Comparison of ENCODE assay signal across 11 cellular contexts in genomic region chr10:72329290-72330058, GRCh38. TPM values are rescaled to one million over a fixed set of nuclear protein-coding genes. Genes with fewer than 3 reads are reported as not detected.
DNase-seq lines count a peak whose midpoint lies in the region; ATAC-seq and TF ChIP-seq lines count a peak whose summit lies in the region.
"Had no signal": no experiment of that assay in that cellular context is flagged by ENCODE, and none has a peak within 500 bp of the region (broad histone marks: within the 10 kb centered on the region; RNA-seq: fewer than 3 reads in every experiment).

No MANE protein-coding gene starts in this region.

- H3K9me3 ChIP-seq in CD8-positive, alpha-beta T cell (ENCODE audit: low read length), result no peaks in the 10 kb centered on the region
- H3K9me3 ChIP-seq in OCI-LY1 (ENCODE audit: low read length), result no peaks in the 10 kb centered on the region
- H3K9me3 ChIP-seq: HAP-1 had no signal

- CTCF ChIA-PET in CD8-positive, alpha-beta T cell (lab: Charles Lee), result interaction anchor here (1.0 to 8.5 kb wide), 9 partner anchors 9 to 433 kb away, joined by 3 to 66 read pairs (median 4); partner anchors contain the start of gene DDIT4

- H3K9me2 ChIP-seq in OCI-LY1 (ENCODE audit: low read depth, low read length), result no peaks in the 10 kb centered on the region

- H3K36me3 Mint-ChIP-seq in CD8-positive, alpha-beta T cell, result no peaks in the 10 kb centered on the region
- H3K36me3 Mint-ChIP-seq in osteocyte (ENCODE audit: unreplicated experiment), result no peaks in the 10 kb centered on the region

- H3K4me1 Mint-ChIP-seq in CD8-positive, alpha-beta T cell (ENCODE audit: low read depth), result peaks cover 80% of the 10 kb centered on the region
- peaks cover 76% of the 10 kb centered on the region for H3K4me1 Mint-ChIP-seq in osteocyte (ENCODE audit: unreplicated experiment)

- no peak for DNase-seq in CD8-positive, alpha-beta T cell
- DNase-seq in coronary artery (ENCODE audit: low spot score), result no peak
- DNase-seq in osteocyte (ENCODE audit: extremely low spot score, unreplicated experiment), result no peak
- no peak for DNase-seq in T1000 (lab: John Stamatoyannopoulos, UW)
- DNase-seq in NCI-H1417 (lab: John Stamatoyannopoulos, UW), result no peak

- H3K9me3 Mint-ChIP-seq in CD8-positive, alpha-beta T cell, result no peaks in the 10 kb centered on the region
- no peaks in the 10 kb centered on the region for H3K9me3 Mint-ChIP-seq in osteocyte (ENCODE audit: unreplicated experiment)

- H3K27ac ChIP-seq in CD8-positive, alpha-beta T cell (ENCODE audit: low read depth, low read length), result no peak overlapping the region
- H3K27ac ChIP-seq in OCI-LY1 (ENCODE audit: low read depth, low read length, poor library complexity, severe bottlenecking), result peak overlapping the region; percentile 97
- H3K27ac ChIP-seq in coronary artery, result peak overlapping the region; percentile 35 to 80
- H3K27ac ChIP-seq: KMS-11, SK-N-MC had no signal

- 0 out of 2 replicates have a peak, but pooled peaks cover 4% of the 10 kb centered on the region for H3F3A ChIP-seq in OCI-LY1 (ENCODE audit: insufficient read depth, low read length)

- intact Hi-C loops in CD8-positive, alpha-beta T cell (cut with DNase I, micrococcal nuclease), result no loop called here

- no peak for TF ChIP-seq CTCF in CD8-positive, alpha-beta T cell (IDR thresholded peaks at IDR 0.05)
- TF ChIP-seq CTCF in OCI-LY1 (IDR thresholded peaks at IDR 0.05; ENCODE audit: low read length), result no peak
- TF ChIP-seq CTCF in coronary artery (IDR thresholded peaks at IDR 0.05), result no peak
- TF ChIP-seq CTCF in osteocyte (IDR thresholded peaks at IDR 0.05), result no peak

- peak overlapping the region; percentile 72 for H3K9ac ChIP-seq in OCI-LY1 (ENCODE audit: low read length)
- H3K9ac ChIP-seq: KMS-11 had no signal

- TF ChIP-seq POLR2A in GM18505 (IDR thresholded peaks at IDR 0.05; ENCODE audit: borderline replicate concordance, extremely low read depth, insufficient read depth, insufficient read length), result no peak

- peak overlapping the region; percentile 22 for H3K4me3 Mint-ChIP-seq in CD8-positive, alpha-beta T cell
- no peak overlapping the region for H3K4me3 Mint-ChIP-seq in osteocyte (ENCODE audit: unreplicated experiment)

- no peaks in the 10 kb centered on the region for H3K79me2 ChIP-seq in OCI-LY1 (ENCODE audit: insufficient read depth, low read length)

- H3K4me2 ChIP-seq in OCI-LY1 (ENCODE audit: low read length), result peak overlapping the region; percentile 63

- peak overlapping the region; percentile 22 for H3K4me3 ChIP-seq in CD8-positive, alpha-beta T cell (ENCODE audit: low read depth, low read length)
- H3K4me3 ChIP-seq in OCI-LY1 (ENCODE audit: low read depth, low read length, poor library complexity, severe bottlenecking) (peak overlapping the region; percentile 19), coronary artery (no peak overlapping the region)
- H3K4me3 ChIP-seq: HAP-1, SK-N-MC had no signal

- no peaks in the 10 kb centered on the region for H3K27me3 Mint-ChIP-seq in CD8-positive, alpha-beta T cell (ENCODE audit: low read depth)
- no peaks in the 10 kb centered on the region for H3K27me3 Mint-ChIP-seq in osteocyte (ENCODE audit: unreplicated experiment)

- H3K27me3 ChIP-seq in CD8-positive, alpha-beta T cell (ENCODE audit: insufficient read depth, low read length), result no peaks in the 10 kb centered on the region
- H3K27me3 ChIP-seq in OCI-LY1 (ENCODE audit: insufficient read depth, low read length), result no peaks in the 10 kb centered on the region

- H4K20me1 ChIP-seq in OCI-LY1 (ENCODE audit: insufficient read depth, low read length), result no peaks in the 10 kb centered on the region

- peaks cover 76% of the 10 kb centered on the region for H3K4me1 ChIP-seq in CD8-positive, alpha-beta T cell (ENCODE audit: insufficient read depth, low read length)
- peaks cover 63% of the 10 kb centered on the region for H3K4me1 ChIP-seq in OCI-LY1 (ENCODE audit: insufficient read depth, low read length, severe bottlenecking)

- H2AFZ ChIP-seq in OCI-LY1 (ENCODE audit: low read length), result no peak overlapping the region

- no peaks in the 10 kb centered on the region for H3K36me3 ChIP-seq in CD8-positive, alpha-beta T cell (ENCODE audit: insufficient read depth, low read length)
- H3K36me3 ChIP-seq in OCI-LY1 (ENCODE audit: insufficient read depth, low read length), result no peaks in the 10 kb centered on the region

- H3K27ac Mint-ChIP-seq in CD8-positive, alpha-beta T cell, result peak overlapping the region; percentile 99
- H3K27ac Mint-ChIP-seq in osteocyte (ENCODE audit: unreplicated experiment), result peak overlapping the region; percentile 83

- POLR2A ChIA-PET in CD8-positive, alpha-beta T cell (lab: Charles Lee), result interaction anchor here (1.0 to 6.6 kb wide), 3 partner anchors 9 to 55 kb away, joined by 3 to 42 read pairs (median 20); partner anchors contain the start of gene DDIT4

- ATAC-seq in CD8-positive, alpha-beta T cell, result no peak
- ATAC-seq in GM18505 (IDR thresholded peaks at IDR 0.05; ENCODE audit: unreplicated experiment) (no peak), GM18873 (IDR thresholded peaks at IDR 0.05; ENCODE audit: low FRiP score, unreplicated experiment) (no peak)

RNA-seq across cellular contexts. Expression of gene DNAJB12, which starts 25.2 kb away (rescaled TPM):
- total RNA-seq in CD8-positive, alpha-beta T cell, result 10 to 100 TPM; 33.9 to 37.5 TPM
- 42.4 and 43.0 TPM in 2 replicates for total RNA-seq in osteocyte

RNA-seq across cellular contexts. Expression of gene DDIT4, which starts 55.8 kb away (rescaled TPM):
- 100 to 1,000 TPM; 351 to 360 TPM for total RNA-seq in CD8-positive, alpha-beta T cell
- 288 and 290 TPM in 2 replicates for total RNA-seq in osteocyte
